ENCODE assay signal across 20 cellular contexts in the genomic region with DNA sequence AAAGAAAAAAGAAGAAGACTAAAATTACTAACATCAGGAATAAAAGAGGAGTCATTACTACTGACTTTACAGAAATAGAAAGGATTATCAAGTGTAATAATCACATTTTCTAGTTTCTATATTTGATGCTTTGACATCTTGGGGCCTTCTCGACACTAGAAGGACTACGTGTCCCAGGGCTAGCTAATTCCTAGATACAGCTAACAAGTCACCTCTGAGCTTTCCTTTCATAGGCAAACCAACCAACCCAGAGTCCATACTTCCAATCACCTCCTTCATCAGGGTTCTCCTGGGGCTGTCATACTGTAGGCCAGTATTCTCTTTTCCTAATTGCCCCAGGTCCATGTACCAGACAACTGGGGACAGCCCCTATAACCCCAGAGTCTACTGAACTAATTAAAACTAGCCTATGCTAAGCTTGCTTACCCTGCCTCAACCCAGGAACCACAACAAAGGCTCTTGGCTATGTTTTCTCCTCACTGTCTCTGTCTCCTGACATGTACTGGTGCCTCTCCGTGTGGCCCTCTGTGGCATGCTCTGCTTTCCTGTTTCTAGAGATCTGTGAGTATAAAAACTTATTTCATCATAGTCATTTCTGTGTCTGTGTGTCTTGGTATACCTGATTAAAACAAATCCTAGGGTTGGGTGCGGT. TPM values are rescaled to one million over a fixed set of nuclear protein-coding genes. Genes with fewer than 3 reads are reported as not detected.
DNase-seq lines count a peak whose midpoint lies in the region; ATAC-seq and TF ChIP-seq lines count a peak whose summit lies in the region.
"Had no signal": no experiment of that assay in that cellular context is flagged by ENCODE, and none has a peak within 500 bp of the region (broad histone marks: within the 10 kb centered on the region; RNA-seq: fewer than 3 reads in every experiment).

No MANE protein-coding gene starts in this region.

- H3K4me1 ChIP-seq in CD4-positive, CD25-positive, alpha-beta regulatory T cell (ENCODE audit: control insufficient read depth, insufficient read depth, low read length, poor library complexity, severe bottlenecking) = no peaks in the 10 kb centered on the region
- H3K4me1 ChIP-seq in CD8-positive, alpha-beta T cell (ENCODE audit: insufficient read depth, low read length) = peaks cover 6% of the 10 kb centered on the region

- H3K4me3 ChIP-seq in CD4-positive, CD25-positive, alpha-beta regulatory T cell (ENCODE audit: low read depth, low read length) = no peak overlapping the region
- H3K4me3 ChIP-seq in CD8-positive, alpha-beta T cell (ENCODE audit: low read depth, low read length) = no peak overlapping the region

- H3K27ac ChIP-seq in CD4-positive, CD25-positive, alpha-beta regulatory T cell (ENCODE audit: insufficient read depth, low read length, poor library complexity, severe bottlenecking) = no peak overlapping the region
- H3K27ac ChIP-seq in CD8-positive, alpha-beta T cell (ENCODE audit: low read depth, low read length) = no peak overlapping the region
- H3K27ac ChIP-seq: KMS-11 had no signal

- H3K4me1 Mint-ChIP-seq in activated CD8-positive, alpha-beta T cell treated with anti-CD3 and anti-CD28 coated beads, Interleukin-2, amount 10 ng/mL, durations not matched to agents 7 days and 5 days (ENCODE audit: low read depth) = peaks cover 7% of the 10 kb centered on the region
- H3K4me1 Mint-ChIP-seq in activated CD8-positive, alpha-beta T cell treated with anti-CD3 and anti-CD28 coated beads for 36 hours (ENCODE audit: low read depth) = peaks cover 9% of the 10 kb centered on the region
- H3K4me1 Mint-ChIP-seq in CD4-positive, CD25-positive, alpha-beta regulatory T cell = peaks cover 0 to 7% (median 0%) of the 10 kb centered on the region in 4 donors
- H3K4me1 Mint-ChIP-seq in CD8-positive, alpha-beta T cell (ENCODE audit: low read depth) = peaks cover 8% of the 10 kb centered on the region
- peaks cover 7% of the 10 kb centered on the region for H3K4me1 Mint-ChIP-seq in activated naive CD8-positive, alpha-beta T cell treated with anti-CD3 and anti-CD28 coated beads, Interleukin-2, amount 50 U/mL, for 24 hours

- CTCF ChIA-PET in activated CD8-positive, alpha-beta T cell treated with anti-CD3 and anti-CD28 coated beads, Interleukin-2, amount 10 ng/mL, durations not matched to agents 7 days and 5 days (lab: Charles Lee) = no interaction called here
- CTCF ChIA-PET in activated CD8-positive, alpha-beta T cell treated with anti-CD3 and anti-CD28 coated beads for 36 hours (lab: Charles Lee) = no interaction called here
- CTCF ChIA-PET in CD8-positive, alpha-beta T cell (lab: Charles Lee) = no interaction called here

- H3K36me3 Mint-ChIP-seq in activated CD8-positive, alpha-beta T cell treated with anti-CD3 and anti-CD28 coated beads, Interleukin-2, amount 10 ng/mL, durations not matched to agents 7 days and 5 days (ENCODE audit: low read depth) = peaks cover 16% of the 10 kb centered on the region
- peaks cover 10% of the 10 kb centered on the region for H3K36me3 Mint-ChIP-seq in activated CD8-positive, alpha-beta T cell treated with anti-CD3 and anti-CD28 coated beads for 36 hours (ENCODE audit: low read depth)
- H3K36me3 Mint-ChIP-seq in CD4-positive, CD25-positive, alpha-beta regulatory T cell = peaks cover 11% of the 10 kb centered on the region
- peaks cover 5% of the 10 kb centered on the region for H3K36me3 Mint-ChIP-seq in CD8-positive, alpha-beta T cell
- peaks cover 14% of the 10 kb centered on the region for H3K36me3 Mint-ChIP-seq in activated naive CD8-positive, alpha-beta T cell treated with anti-CD3 and anti-CD28 coated beads, Interleukin-2, amount 50 U/mL, for 24 hours (ENCODE audit: low read depth)

- no peak overlapping the region for H3K4me3 Mint-ChIP-seq in activated CD8-positive, alpha-beta T cell treated with anti-CD3 and anti-CD28 coated beads, Interleukin-2, amount 10 ng/mL, durations not matched to agents 7 days and 5 days
- H3K4me3 Mint-ChIP-seq in activated CD8-positive, alpha-beta T cell treated with anti-CD3 and anti-CD28 coated beads for 36 hours = no peak overlapping the region
- no peak overlapping the region for H3K4me3 Mint-ChIP-seq in CD4-positive, CD25-positive, alpha-beta regulatory T cell
- no peak overlapping the region for H3K4me3 Mint-ChIP-seq in CD8-positive, alpha-beta T cell
- no peak overlapping the region for H3K4me3 Mint-ChIP-seq in activated naive CD8-positive, alpha-beta T cell treated with anti-CD3 and anti-CD28 coated beads, Interleukin-2, amount 50 U/mL, for 24 hours

- ATAC-seq in activated CD8-positive, alpha-beta T cell treated with anti-CD3 and anti-CD28 coated beads, Interleukin-2, amount 10 ng/mL, durations not matched to agents 7 days and 5 days = peak; percentile 64
- ATAC-seq in activated CD8-positive, alpha-beta T cell treated with anti-CD3 and anti-CD28 coated beads for 36 hours = no peak
- ATAC-seq in CD4-positive, CD25-positive, alpha-beta regulatory T cell (ENCODE audit: low read depth in 2 of 2) = peak in 1 of 2 donors; percentile 50
- ATAC-seq in CD8-positive, alpha-beta T cell = peak; percentile 46
- peak; percentile 63 for ATAC-seq in activated naive CD8-positive, alpha-beta T cell treated with anti-CD3 and anti-CD28 coated beads, Interleukin-2, amount 50 U/mL, for 24 hours
- ATAC-seq in HG02610 (IDR thresholded peaks at IDR 0.05; ENCODE audit: unreplicated experiment) = no peak

- TF ChIP-seq CTCF in activated CD8-positive, alpha-beta T cell treated with anti-CD3 and anti-CD28 coated beads for 36 hours (IDR thresholded peaks at IDR 0.05) = no peak
- no peak for TF ChIP-seq CTCF in CD8-positive, alpha-beta T cell (IDR thresholded peaks at IDR 0.05)

- H3K27me3 ChIP-seq in CD4-positive, CD25-positive, alpha-beta regulatory T cell (ENCODE audit: control insufficient read depth, insufficient read depth, low read length) = no peaks in the 10 kb centered on the region
- H3K27me3 ChIP-seq in CD8-positive, alpha-beta T cell (ENCODE audit: insufficient read depth, low read length) = no peaks in the 10 kb centered on the region

- H3K9me3 Mint-ChIP-seq in activated CD8-positive, alpha-beta T cell treated with anti-CD3 and anti-CD28 coated beads, Interleukin-2, amount 10 ng/mL, durations not matched to agents 7 days and 5 days (ENCODE audit: insufficient read depth) = peaks cover 36% of the 10 kb centered on the region
- peaks cover 28% of the 10 kb centered on the region for H3K9me3 Mint-ChIP-seq in activated CD8-positive, alpha-beta T cell treated with anti-CD3 and anti-CD28 coated beads for 36 hours
- H3K9me3 Mint-ChIP-seq in CD4-positive, CD25-positive, alpha-beta regulatory T cell = peaks cover 2 to 19% (median 10%) of the 10 kb centered on the region in 7 donors
- peaks cover 18% of the 10 kb centered on the region for H3K9me3 Mint-ChIP-seq in CD8-positive, alpha-beta T cell
- H3K9me3 Mint-ChIP-seq in activated naive CD8-positive, alpha-beta T cell treated with anti-CD3 and anti-CD28 coated beads, Interleukin-2, amount 50 U/mL, for 24 hours = peaks cover 31% of the 10 kb centered on the region

- POLR2A ChIA-PET in activated CD8-positive, alpha-beta T cell treated with anti-CD3 and anti-CD28 coated beads, Interleukin-2, amount 10 ng/mL, durations not matched to agents 7 days and 5 days (lab: Charles Lee) = interaction anchor here (0.6 kb wide), 1 partner anchor 354 kb away, joined by 4 read pairs; no protein-coding TSS in a partner anchor
- POLR2A ChIA-PET in activated CD8-positive, alpha-beta T cell treated with anti-CD3 and anti-CD28 coated beads for 36 hours (lab: Charles Lee) = interaction anchor here (0.7 kb wide), 1 partner anchor 262 kb away, joined by 3 read pairs; no protein-coding TSS in a partner anchor
- POLR2A ChIA-PET in CD8-positive, alpha-beta T cell (lab: Charles Lee) = no interaction called here

- no peak for DNase-seq in activated CD8-positive, alpha-beta T cell treated with anti-CD3 and anti-CD28 coated beads, Interleukin-2, amount 10 ng/mL, durations not matched to agents 7 days and 5 days
- no peak for DNase-seq in activated CD8-positive, alpha-beta T cell treated with anti-CD3 and anti-CD28 coated beads for 36 hours
- peak in 1 of 3 donors; percentile 29 for DNase-seq in CD4-positive, CD25-positive, alpha-beta regulatory T cell
- DNase-seq in CD8-positive, alpha-beta T cell = no peak
- no peak for DNase-seq in activated naive CD8-positive, alpha-beta T cell treated with anti-CD3 and anti-CD28 coated beads, Interleukin-2, amount 50 U/mL, for 24 hours
- DNase-seq in HPDE6-E6E7 (ENCODE audit: extremely low spot score) (no peak), 8988T (no peak)
- DNase-seq: ACHN, C1 segment of cervical spinal cord, COR-L47, DMS 273 treated with DMSO at 0.1 percent for 48 hours, NCI-H1417 treated with DMSO at 0.1 percent for 48 hours, NCI-H187 treated with DMSO at 0.1 percent for 48 hours, NCI-H226, NCI-H524, NCI-H82, OCI-M1, SHP77 had no signal

- H3K27ac Mint-ChIP-seq in activated CD8-positive, alpha-beta T cell treated with anti-CD3 and anti-CD28 coated beads, Interleukin-2, amount 10 ng/mL, durations not matched to agents 7 days and 5 days = no peak overlapping the region
- no peak overlapping the region for H3K27ac Mint-ChIP-seq in activated CD8-positive, alpha-beta T cell treated with anti-CD3 and anti-CD28 coated beads for 36 hours
- peak overlapping the region in 2 of 3 donors; percentile 6 to 8 for H3K27ac Mint-ChIP-seq in CD4-positive, CD25-positive, alpha-beta regulatory T cell
- peak overlapping the region; percentile 64 for H3K27ac Mint-ChIP-seq in CD8-positive, alpha-beta T cell
- H3K27ac Mint-ChIP-seq in activated naive CD8-positive, alpha-beta T cell treated with anti-CD3 and anti-CD28 coated beads, Interleukin-2, amount 50 U/mL, for 24 hours = no peak overlapping the region

- H3K36me3 ChIP-seq in CD4-positive, CD25-positive, alpha-beta regulatory T cell (ENCODE audit: control insufficient read depth, insufficient read depth, low read length) = no peaks in the 10 kb centered on the region
- no peaks in the 10 kb centered on the region for H3K36me3 ChIP-seq in CD8-positive, alpha-beta T cell (ENCODE audit: insufficient read depth, low read length)

- intact Hi-C loops in activated CD8-positive, alpha-beta T cell treated with anti-CD3 and anti-CD28 coated beads for 36 hours (cut with micrococcal nuclease) = no loop called here
- intact Hi-C loops in CD8-positive, alpha-beta T cell (cut with DNase I, micrococcal nuclease) = loop anchor here in 1 of 2 experiments (10.0 kb wide), 1 partner anchor 165 kb away; no protein-coding TSS in a partner anchor

- peaks cover 21% of the 10 kb centered on the region in 2 experiments for H3K9me3 ChIP-seq in CD4-positive, CD25-positive, alpha-beta regulatory T cell (ENCODE audit: control insufficient read depth in 2 of 2, low read length in 2 of 2)
- H3K9me3 ChIP-seq in CD8-positive, alpha-beta T cell (ENCODE audit: low read length) = no peaks in the 10 kb centered on the region

- peaks cover 5% of the 10 kb centered on the region for H3K27me3 Mint-ChIP-seq in activated CD8-positive, alpha-beta T cell treated with anti-CD3 and anti-CD28 coated beads, Interleukin-2, amount 10 ng/mL, durations not matched to agents 7 days and 5 days (ENCODE audit: low read depth)
- no peaks in the 10 kb centered on the region for H3K27me3 Mint-ChIP-seq in activated CD8-positive, alpha-beta T cell treated with anti-CD3 and anti-CD28 coated beads for 36 hours
- H3K27me3 Mint-ChIP-seq in CD4-positive, CD25-positive, alpha-beta regulatory T cell = no peaks in the 10 kb centered on the region
- peaks cover 2% of the 10 kb centered on the region for H3K27me3 Mint-ChIP-seq in CD8-positive, alpha-beta T cell (ENCODE audit: low read depth)
- H3K27me3 Mint-ChIP-seq in activated naive CD8-positive, alpha-beta T cell treated with anti-CD3 and anti-CD28 coated beads, Interleukin-2, amount 50 U/mL, for 24 hours = no peaks in the 10 kb centered on the region

RNA-seq across cellular contexts. Expression of gene PARP12, which starts 6.7 kb away (rescaled TPM):
- 10 to 100 TPM; 96.9 to 98.3 TPM for total RNA-seq in activated CD8-positive, alpha-beta T cell treated with anti-CD3 and anti-CD28 coated beads, Interleukin-2, amount 10 ng/mL, durations not matched to agents 7 days and 5 days
- total RNA-seq in activated CD8-positive, alpha-beta T cell treated with anti-CD3 and anti-CD28 coated beads for 36 hours = 10 to 100 TPM; 29.5 to 29.9 TPM
- total RNA-seq in CD4-positive, CD25-positive, alpha-beta regulatory T cell = 258 TPM
- 10 to 100 TPM; 30.1 to 69.1 (median 48.9) TPM for polyA plus RNA-seq in CD4-positive, CD25-positive, alpha-beta regulatory T cell
- total RNA-seq in CD8-positive, alpha-beta T cell = 10 to 100 TPM; 70.3 to 85.5 TPM

Comparison
In these comparisons a context has a peak if more than half of its experiments do, and no peak if none do; other contexts are left out.
1. ATAC-seq: peak in activated CD8-positive, alpha-beta T cell treated with anti-CD3 and anti-CD28 coated beads, Interleukin-2, amount 10 ng/mL, durations not matched to agents 7 days and 5 days (single experiment), CD8-positive, alpha-beta T cell (single experiment) and activated naive CD8-positive, alpha-beta T cell treated with anti-CD3 and anti-CD28 coated beads, Interleukin-2, amount 50 U/mL, for 24 hours (single experiment); none in activated CD8-positive, alpha-beta T cell treated with anti-CD3 and anti-CD28 coated beads for 36 hours (single experiment) and HG02610 (single experiment).
2. H3K27ac Mint-ChIP-seq: peak in CD4-positive, CD25-positive, alpha-beta regulatory T cell (2 of 3) and CD8-positive, alpha-beta T cell (single experiment); none in activated CD8-positive, alpha-beta T cell treated with anti-CD3 and anti-CD28 coated beads, Interleukin-2, amount 10 ng/mL, durations not matched to agents 7 days and 5 days (single experiment), activated CD8-positive, alpha-beta T cell treated with anti-CD3 and anti-CD28 coated beads for 36 hours (single experiment) and activated naive CD8-positive, alpha-beta T cell treated with anti-CD3 and anti-CD28 coated beads, Interleukin-2, amount 50 U/mL, for 24 hours (single experiment).